1 cellular context compared by ENCODE assay signal in genomic region chr11:113314389-113315301, GRCh38.
A peak's percentile ranks its signal among the peaks of the same experiment; 100 is the strongest.
TF ChIP-seq lines count a peak whose summit lies in the region.

TTC12 (plus strand) TSS chr11:113314583; CDS start chr11:113316258, 1,675 bp downstream.

TF ChIP-seq in HepG2, 621 proteins besides CTCF, POLR2A, EP300 and RAD21 (continued from another document and continues in another):
- TF ChIP-seq, protein P1, sequence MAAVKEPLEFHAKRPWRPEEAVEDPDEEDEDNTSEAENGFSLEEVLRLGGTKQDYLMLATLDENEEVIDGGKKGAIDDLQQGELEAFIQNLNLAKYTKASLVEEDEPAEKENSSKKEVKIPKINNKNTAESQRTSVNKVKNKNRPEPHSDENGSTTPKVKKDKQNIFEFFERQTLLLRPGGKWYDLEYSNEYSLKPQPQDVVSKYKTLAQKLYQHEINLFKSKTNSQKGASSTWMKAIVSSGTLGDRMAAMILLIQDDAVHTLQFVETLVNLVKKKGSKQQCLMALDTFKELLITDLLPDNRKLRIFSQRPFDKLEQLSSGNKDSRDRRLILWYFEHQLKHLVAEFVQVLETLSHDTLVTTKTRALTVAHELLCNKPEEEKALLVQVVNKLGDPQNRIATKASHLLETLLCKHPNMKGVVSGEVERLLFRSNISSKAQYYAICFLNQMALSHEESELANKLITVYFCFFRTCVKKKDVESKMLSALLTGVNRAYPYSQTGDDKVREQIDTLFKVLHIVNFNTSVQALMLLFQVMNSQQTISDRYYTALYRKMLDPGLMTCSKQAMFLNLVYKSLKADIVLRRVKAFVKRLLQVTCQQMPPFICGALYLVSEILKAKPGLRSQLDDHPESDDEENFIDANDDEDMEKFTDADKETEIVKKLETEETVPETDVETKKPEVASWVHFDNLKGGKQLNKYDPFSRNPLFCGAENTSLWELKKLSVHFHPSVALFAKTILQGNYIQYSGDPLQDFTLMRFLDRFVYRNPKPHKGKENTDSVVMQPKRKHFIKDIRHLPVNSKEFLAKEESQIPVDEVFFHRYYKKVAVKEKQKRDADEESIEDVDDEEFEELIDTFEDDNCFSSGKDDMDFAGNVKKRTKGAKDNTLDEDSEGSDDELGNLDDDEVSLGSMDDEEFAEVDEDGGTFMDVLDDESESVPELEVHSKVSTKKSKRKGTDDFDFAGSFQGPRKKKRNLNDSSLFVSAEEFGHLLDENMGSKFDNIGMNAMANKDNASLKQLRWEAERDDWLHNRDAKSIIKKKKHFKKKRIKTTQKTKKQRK (IDR thresholded peaks at IDR 0.05; ENCODE audit: low read length) = no peak
- TF ChIP-seq ZNF724P (CRISPR knock-in tag; IDR thresholded peaks at IDR 0.05; ENCODE audit: borderline replicate concordance) (no peak), BCL3 (CRISPR knock-in tag; IDR thresholded peaks at IDR 0.05) (no peak), CEBPB (IDR thresholded peaks at IDR 0.05; ENCODE audit: borderline replicate concordance, low read depth, low read length) (no peak), ZNF646 (CRISPR knock-in tag; IDR thresholded peaks at IDR 0.05) (no peak), AKAP8 (CRISPR knock-in tag; IDR thresholded peaks at IDR 0.05) (no peak), LCORL (IDR thresholded peaks at IDR 0.05) (no peak), LCORL (CRISPR knock-in tag; IDR thresholded peaks at IDR 0.05) (no peak), ZFP36L1 (CRISPR knock-in tag; IDR thresholded peaks at IDR 0.05) (no peak), ZNF780A (CRISPR knock-in tag; IDR thresholded peaks at IDR 0.05) (no peak), JUN (CRISPR knock-in tag; IDR thresholded peaks at IDR 0.05) (no peak), NAIF1 (CRISPR knock-in tag; IDR thresholded peaks at IDR 0.05; ENCODE audit: borderline replicate concordance) (peak; percentile 95; the same call in 1 of the 2 replicates), MLXIP (CRISPR knock-in tag; IDR thresholded peaks at IDR 0.05; ENCODE audit: borderline replicate concordance) (no peak), ZNF230 (CRISPR knock-in tag; IDR thresholded peaks at IDR 0.05) (no peak), ZNF160 (CRISPR knock-in tag; IDR thresholded peaks at IDR 0.05) (no peak), NR3C1 (CRISPR knock-in tag; IDR thresholded peaks at IDR 0.05) (no peak), PLSCR1 (CRISPR knock-in tag; IDR thresholded peaks at IDR 0.05; ENCODE audit: borderline replicate concordance) (no peak), NCOA5 (CRISPR knock-in tag; IDR thresholded peaks at IDR 0.05) (no peak), ZNF674 (CRISPR knock-in tag; IDR thresholded peaks at IDR 0.05; ENCODE audit: low read depth) (no peak), ZMAT3 (CRISPR knock-in tag; conservative IDR thresholded peaks at IDR 0.05) (no peak; the same call in 1 of the 2 replicates), KAT2B (IDR thresholded peaks at IDR 0.05; ENCODE audit: borderline replicate concordance, low read depth, low read length) (no peak), CCAR2 (optimal IDR thresholded peaks at IDR 0.05; ENCODE audit: low read depth, low read length) (no peak), NFKBIZ (CRISPR knock-in tag; IDR thresholded peaks at IDR 0.05) (no peak), ZSCAN12 (CRISPR knock-in tag; IDR thresholded peaks at IDR 0.05) (no peak; the same call in 1 of the 2 replicates), ZNF589 (CRISPR knock-in tag; conservative IDR thresholded peaks at IDR 0.05) (no peak), SIX4 (CRISPR knock-in tag; IDR thresholded peaks at IDR 0.05) (peak; percentile 20; the same call in 1 of the 2 replicates), TAF15 (IDR thresholded peaks at IDR 0.05; ENCODE audit: low read depth, low read length, poor library complexity, severe bottlenecking) (no peak), ZNF704 (CRISPR knock-in tag; IDR thresholded peaks at IDR 0.05; ENCODE audit: borderline replicate concordance) (0 out of 2 replicates have a peak, but pooled peaks have one; percentile 31), RBM39 (IDR thresholded peaks at IDR 0.05; ENCODE audit: low read depth, low read length, poor library complexity, severe bottlenecking) (peak; percentile 91), ZC3H4 (CRISPR knock-in tag; IDR thresholded peaks at IDR 0.05; ENCODE audit: borderline replicate concordance) (no peak), FOXP1 (IDR thresholded peaks at IDR 0.05) (no peak), FOXP1 (CRISPR knock-in tag; IDR thresholded peaks at IDR 0.05) (no peak)
- TF ChIP-seq, protein P2, sequence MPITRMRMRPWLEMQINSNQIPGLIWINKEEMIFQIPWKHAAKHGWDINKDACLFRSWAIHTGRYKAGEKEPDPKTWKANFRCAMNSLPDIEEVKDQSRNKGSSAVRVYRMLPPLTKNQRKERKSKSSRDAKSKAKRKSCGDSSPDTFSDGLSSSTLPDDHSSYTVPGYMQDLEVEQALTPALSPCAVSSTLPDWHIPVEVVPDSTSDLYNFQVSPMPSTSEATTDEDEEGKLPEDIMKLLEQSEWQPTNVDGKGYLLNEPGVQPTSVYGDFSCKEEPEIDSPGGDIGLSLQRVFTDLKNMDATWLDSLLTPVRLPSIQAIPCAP (CRISPR knock-in tag; IDR thresholded peaks at IDR 0.05; ENCODE audit: low read depth) = no peak
- TF ChIP-seq, protein P3, sequence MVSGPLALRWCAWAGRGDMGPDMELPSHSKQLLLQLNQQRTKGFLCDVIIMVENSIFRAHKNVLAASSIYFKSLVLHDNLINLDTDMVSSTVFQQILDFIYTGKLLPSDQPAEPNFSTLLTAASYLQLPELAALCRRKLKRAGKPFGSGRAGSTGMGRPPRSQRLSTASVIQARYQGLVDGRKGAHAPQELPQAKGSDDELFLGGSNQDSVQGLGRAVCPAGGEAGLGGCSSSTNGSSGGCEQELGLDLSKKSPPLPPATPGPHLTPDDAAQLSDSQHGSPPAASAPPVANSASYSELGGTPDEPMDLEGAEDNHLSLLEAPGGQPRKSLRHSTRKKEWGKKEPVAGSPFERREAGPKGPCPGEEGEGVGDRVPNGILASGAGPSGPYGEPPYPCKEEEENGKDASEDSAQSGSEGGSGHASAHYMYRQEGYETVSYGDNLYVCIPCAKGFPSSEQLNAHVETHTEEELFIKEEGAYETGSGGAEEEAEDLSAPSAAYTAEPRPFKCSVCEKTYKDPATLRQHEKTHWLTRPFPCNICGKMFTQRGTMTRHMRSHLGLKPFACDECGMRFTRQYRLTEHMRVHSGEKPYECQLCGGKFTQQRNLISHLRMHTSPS (CRISPR knock-in tag; IDR thresholded peaks at IDR 0.05; ENCODE audit: low read depth) = no peak
- TF ChIP-seq, protein P4, sequence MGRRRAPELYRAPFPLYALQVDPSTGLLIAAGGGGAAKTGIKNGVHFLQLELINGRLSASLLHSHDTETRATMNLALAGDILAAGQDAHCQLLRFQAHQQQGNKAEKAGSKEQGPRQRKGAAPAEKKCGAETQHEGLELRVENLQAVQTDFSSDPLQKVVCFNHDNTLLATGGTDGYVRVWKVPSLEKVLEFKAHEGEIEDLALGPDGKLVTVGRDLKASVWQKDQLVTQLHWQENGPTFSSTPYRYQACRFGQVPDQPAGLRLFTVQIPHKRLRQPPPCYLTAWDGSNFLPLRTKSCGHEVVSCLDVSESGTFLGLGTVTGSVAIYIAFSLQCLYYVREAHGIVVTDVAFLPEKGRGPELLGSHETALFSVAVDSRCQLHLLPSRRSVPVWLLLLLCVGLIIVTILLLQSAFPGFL (CRISPR knock-in tag; IDR thresholded peaks at IDR 0.05) = no peak
- TF ChIP-seq, protein P5, sequence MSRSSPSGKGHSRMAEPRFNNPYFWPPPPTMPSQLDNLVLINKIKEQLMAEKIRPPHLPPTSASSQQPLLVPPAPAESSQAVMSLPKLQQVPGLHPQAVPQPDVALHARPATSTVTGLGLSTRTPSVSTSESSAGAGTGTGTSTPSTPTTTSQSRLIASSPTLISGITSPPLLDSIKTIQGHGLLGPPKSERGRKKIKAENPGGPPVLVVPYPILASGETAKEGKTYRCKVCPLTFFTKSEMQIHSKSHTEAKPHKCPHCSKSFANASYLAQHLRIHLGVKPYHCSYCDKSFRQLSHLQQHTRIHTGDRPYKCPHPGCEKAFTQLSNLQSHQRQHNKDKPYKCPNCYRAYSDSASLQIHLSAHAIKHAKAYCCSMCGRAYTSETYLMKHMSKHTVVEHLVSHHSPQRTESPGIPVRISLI (CRISPR knock-in tag; IDR thresholded peaks at IDR 0.05; ENCODE audit: borderline replicate concordance) = no peak
- TF ChIP-seq, protein P6, sequence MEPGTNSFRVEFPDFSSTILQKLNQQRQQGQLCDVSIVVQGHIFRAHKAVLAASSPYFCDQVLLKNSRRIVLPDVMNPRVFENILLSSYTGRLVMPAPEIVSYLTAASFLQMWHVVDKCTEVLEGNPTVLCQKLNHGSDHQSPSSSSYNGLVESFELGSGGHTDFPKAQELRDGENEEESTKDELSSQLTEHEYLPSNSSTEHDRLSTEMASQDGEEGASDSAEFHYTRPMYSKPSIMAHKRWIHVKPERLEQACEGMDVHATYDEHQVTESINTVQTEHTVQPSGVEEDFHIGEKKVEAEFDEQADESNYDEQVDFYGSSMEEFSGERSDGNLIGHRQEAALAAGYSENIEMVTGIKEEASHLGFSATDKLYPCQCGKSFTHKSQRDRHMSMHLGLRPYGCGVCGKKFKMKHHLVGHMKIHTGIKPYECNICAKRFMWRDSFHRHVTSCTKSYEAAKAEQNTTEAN (CRISPR knock-in tag; conservative IDR thresholded peaks at IDR 0.05) = no peak
